Comparison of ENCODE assay signal across 8 cellular contexts in the genomic region with DNA sequence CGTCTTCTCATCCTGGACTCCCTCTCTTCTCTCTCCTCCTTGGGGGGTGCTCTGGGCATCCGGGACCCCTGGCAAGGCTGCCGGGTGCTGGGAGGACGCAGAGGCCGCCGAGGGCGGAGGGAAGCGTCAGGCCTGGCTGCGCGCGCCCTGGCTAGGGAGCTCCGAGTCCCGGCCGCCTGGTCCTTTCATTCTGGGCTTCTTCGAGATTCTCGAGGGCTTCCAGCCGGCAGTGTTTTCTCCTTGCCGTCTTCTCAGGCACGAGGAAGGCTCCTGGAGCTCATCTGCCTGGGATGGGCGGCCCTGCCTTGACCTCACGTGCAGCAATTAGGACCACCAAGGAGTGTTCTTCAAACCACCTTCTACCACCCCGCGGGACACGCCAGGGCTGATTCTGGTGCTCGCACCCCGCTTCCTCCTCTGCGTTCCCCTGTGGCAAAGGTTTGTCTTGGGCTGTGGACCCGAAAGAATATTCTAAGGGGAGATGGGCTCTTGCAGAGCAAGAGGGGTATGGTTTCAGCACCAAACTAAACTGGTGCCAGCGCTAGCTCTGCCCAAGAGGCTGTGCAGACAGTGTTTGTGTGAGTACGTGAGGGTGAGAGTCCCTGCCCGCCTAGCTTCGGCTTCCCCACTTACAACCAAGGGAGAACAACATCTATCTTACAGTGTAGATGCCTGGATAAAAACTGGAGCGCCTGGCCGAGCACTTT. TPM values are rescaled to one million over a fixed set of nuclear protein-coding genes. Genes with fewer than 3 reads are reported as not detected.
DNase-seq lines count a peak whose midpoint lies in the region; ATAC-seq, FAIRE-seq and TF ChIP-seq lines count a peak whose summit lies in the region.

No MANE protein-coding gene starts in this region.

- DNase-seq in GM12891 (ENCODE audit: insufficient read length, low spot score) (no peak), RCC 7860 (ENCODE audit: low spot score) (peak; percentile 12), epithelial cell of esophagus (ENCODE audit: low read depth) (peak; percentile 33), T-helper 9 cell (no peak), frontal cortex (ENCODE audit: low spot score in 2 of 2) (no peak)
- DNase-seq in natural killer cell treated with Interleukin-12 subunit alpha and Interleukin-12 subunit beta and Interleukin-15 and Interleukin-18, amount 100 ng/mL, for 72 hours (ENCODE audit: low spot score): no peak

- peak overlapping the region; percentile 76 for H2AFZ ChIP-seq in ACC112 (ENCODE audit: low read length, unreplicated experiment)

- peaks cover 6% of the 10 kb centered on the region for H3K36me3 Mint-ChIP-seq in natural killer cell treated with Interleukin-12 subunit alpha and Interleukin-12 subunit beta and Interleukin-15 and Interleukin-18, amount 100 ng/mL, for 72 hours

- H3K4me1 ChIP-seq in ACC112 (ENCODE audit: control insufficient read depth, insufficient read depth, low read length, unreplicated experiment): peaks cover 24% of the 10 kb centered on the region

- H3K27me3 Mint-ChIP-seq in natural killer cell treated with Interleukin-12 subunit alpha and Interleukin-12 subunit beta and Interleukin-15 and Interleukin-18, amount 100 ng/mL, for 72 hours: no peaks in the 10 kb centered on the region

- no peaks in the 10 kb centered on the region for H3K27me3 ChIP-seq in ACC112 (ENCODE audit: insufficient read depth, low read length)

- H3K4me3 ChIP-seq in ACC112 (ENCODE audit: low read depth, low read length) (peak overlapping the region; percentile 74), epithelial cell of esophagus (ENCODE audit: low read length) (peak overlapping the region; percentile 41)

- H3K36me3 ChIP-seq in ACC112 (ENCODE audit: insufficient read depth, low read length): no peaks in the 10 kb centered on the region

- H3K79me2 ChIP-seq in ACC112 (ENCODE audit: control insufficient read depth, insufficient read depth, low read length, unreplicated experiment): no peaks in the 10 kb centered on the region

- H3K9me3 Mint-ChIP-seq in natural killer cell treated with Interleukin-12 subunit alpha and Interleukin-12 subunit beta and Interleukin-15 and Interleukin-18, amount 100 ng/mL, for 72 hours: no peaks in the 10 kb centered on the region

- TF ChIP-seq POLR2A in GM12891 (IDR thresholded peaks at IDR 0.05; ENCODE audit: low read depth, low read length): no peak

- peak in 1 of 2 donors; percentile 4 for ATAC-seq in natural killer cell treated with Interleukin-12 subunit alpha and Interleukin-12 subunit beta and Interleukin-15 and Interleukin-18, amount 100 ng/mL, for 72 hours
- no peak for ATAC-seq in HG03139 (IDR thresholded peaks at IDR 0.05; ENCODE audit: unreplicated experiment)

- no peak for TF ChIP-seq CTCF in epithelial cell of esophagus (IDR thresholded peaks at IDR 0.05; ENCODE audit: insufficient read depth, low read depth, low read length, missing control alignments)

- peak overlapping the region; percentile 75 for H3K4me3 Mint-ChIP-seq in natural killer cell treated with Interleukin-12 subunit alpha and Interleukin-12 subunit beta and Interleukin-15 and Interleukin-18, amount 100 ng/mL, for 72 hours

- peak; percentile 60 for FAIRE-seq in GM12891 (lab: Jason Lieb, UNC)
- FAIRE-seq in RCC 7860 (lab: Jason Lieb, UNC): no peak
- FAIRE-seq in frontal cortex (lab: Jason Lieb, UNC): no peak

- H3K4me1 Mint-ChIP-seq in natural killer cell treated with Interleukin-12 subunit alpha and Interleukin-12 subunit beta and Interleukin-15 and Interleukin-18, amount 100 ng/mL, for 72 hours (ENCODE audit: low read depth in 2 of 2): peaks cover 47 to 58% of the 10 kb centered on the region in 2 donors

- H3K27ac ChIP-seq in ACC112 (ENCODE audit: low read depth, low read length): no peak overlapping the region

- H3K27ac Mint-ChIP-seq in natural killer cell treated with Interleukin-12 subunit alpha and Interleukin-12 subunit beta and Interleukin-15 and Interleukin-18, amount 100 ng/mL, for 72 hours: peak overlapping the region; percentile 54 to 80

TF ChIP-seq in GM12891, 5 proteins besides CTCF, POLR2A, EP300 and RAD21:
- no peak for TF ChIP-seq POLR2AphosphoS5 (IDR thresholded peaks at IDR 0.05; ENCODE audit: low read depth, low read length)
- TF ChIP-seq TAF1 (IDR thresholded peaks at IDR 0.05; ENCODE audit: low read depth, low read length): no peak
- TF ChIP-seq POU2F2 (IDR thresholded peaks at IDR 0.05; ENCODE audit: low read depth, low read length): no peak

RNA-seq across cellular contexts. Expression of a gene that starts 36.5 kb away (rescaled TPM):
- 55.7 TPM for polyA plus RNA-seq in GM12891 (2012; ENCODE audit: low read depth, missing spikeins)
- total RNA-seq in natural killer cell treated with Interleukin-12 subunit alpha and Interleukin-12 subunit beta and Interleukin-15 and Interleukin-18, amount 100 ng/mL, for 72 hours: 100 to 1,000 TPM; 273 to 444 TPM
- total RNA-seq in frontal cortex: 10.6 TPM

Comparison
In these comparisons a context has a peak if more than half of its experiments do, and no peak if none do; other contexts are left out.
1. DNase-seq: peak in RCC 7860 (single experiment) and epithelial cell of esophagus (single experiment); none in GM12891 (single experiment), natural killer cell treated with Interleukin-12 subunit alpha and Interleukin-12 subunit beta and Interleukin-15 and Interleukin-18, amount 100 ng/mL, for 72 hours (single experiment), T-helper 9 cell (single experiment) and frontal cortex (0 of 2).
2. RNA of a gene that starts 36.5 kb away (total RNA-seq): 273 to 444 TPM in natural killer cell treated with Interleukin-12 subunit alpha and Interleukin-12 subunit beta and Interleukin-15 and Interleukin-18, amount 100 ng/mL, for 72 hours; 10.6 TPM in frontal cortex (single experiment); every median in the first group is over 10 times any median in the second.